In genomic region chr17:15348030-15348429, GRCh38 we compare ENCODE assay signal across 16 cellular contexts. TPM values are rescaled to one million over a fixed set of nuclear protein-coding genes. Genes with fewer than 3 reads are reported as not detected.
DNase-seq lines count a peak whose midpoint lies in the region; ATAC-seq and TF ChIP-seq lines count a peak whose summit lies in the region.
"Had no signal": no experiment of that assay in that cellular context is flagged by ENCODE, and none has a peak within 500 bp of the region (broad histone marks: within the 10 kb centered on the region; RNA-seq: fewer than 3 reads in every experiment).

No MANE protein-coding gene starts in this region.

- H3K4me3 ChIP-seq in HAP-1 (no peak overlapping the region), choroid plexus epithelial cell (ENCODE audit: low read depth, low read length) (no peak overlapping the region)
- H3K4me3 ChIP-seq: dorsolateral prefrontal cortex had no signal

- DNase-seq in HAP-1 (ENCODE audit: low spot score in 2 of 2) = peak; percentile 23 to 26
- DNase-seq in NCI-H2196 (lab: John Stamatoyannopoulos, UW; ENCODE audit: unreplicated experiment) = peak; percentile 9
- DNase-seq in choroid plexus epithelial cell (ENCODE audit: low read depth) = peak; percentile 19
- DNase-seq in myocyte (ENCODE audit: low read depth) = peak; percentile 13
- no peak for DNase-seq in Right ventricle myocardium superior
- DNase-seq: dorsolateral prefrontal cortex; hippocampal formation; midbrain; stimulated activated CD4-positive, alpha-beta T cell treated with anti-CD3 and anti-CD28 coated beads, Interleukin-4, amount 100 ng/mL, for 4 hours; T-helper 9 cell had no signal

- no peaks in the 10 kb centered on the region for H3K36me3 ChIP-seq in HAP-1 (replicated peaks)

- TF ChIP-seq CTCF in choroid plexus epithelial cell (conservative IDR thresholded peaks at IDR 0.05; ENCODE audit: low read depth, low read length) = no peak

- no peak for ATAC-seq in HG02970 (IDR thresholded peaks at IDR 0.05; ENCODE audit: low FRiP score, unreplicated experiment)
- no peak for ATAC-seq in HG02852 (IDR thresholded peaks at IDR 0.05; ENCODE audit: unreplicated experiment)
- ATAC-seq in Right ventricle myocardium superior (ENCODE audit: poor library complexity) = no peak
- ATAC-seq in GM21528 (IDR thresholded peaks at IDR 0.05; ENCODE audit: low FRiP score, unreplicated experiment) = no peak

- no peaks in the 10 kb centered on the region for H3K9me3 ChIP-seq in HAP-1

- H3K4me1 ChIP-seq in HAP-1 = no peaks in the 10 kb centered on the region; the same call in 1 of the 2 replicates

- peaks cover 12% of the 10 kb centered on the region for H3K27me3 ChIP-seq in HAP-1 (ENCODE audit: low read depth)

- intact Hi-C loops in Right ventricle myocardium superior (cut with DNase I) = no loop called here

- in situ Hi-C loops in HAP-1 (cut with MboI; ENCODE audit: low sequenced_read_pairs) = no loop called here

RNA-seq across cellular contexts. Expression of gene TEKT3, which starts 6.6 kb away (rescaled TPM):
- total RNA-seq in myocyte (not detected in 2 replicates), Right ventricle myocardium superior (0.43 TPM)
- polyA plus RNA-seq in myocyte (2012) = 0.68 TPM
- total RNA-seq: activated CD8-positive, alpha-beta memory T cell treated with anti-CD3 and anti-CD28 coated beads for 36 hours; OCI-LY7; pulmonary artery endothelial cell had no signal
